8 cellular contexts compared by ENCODE assay signal in the genomic region with DNA sequence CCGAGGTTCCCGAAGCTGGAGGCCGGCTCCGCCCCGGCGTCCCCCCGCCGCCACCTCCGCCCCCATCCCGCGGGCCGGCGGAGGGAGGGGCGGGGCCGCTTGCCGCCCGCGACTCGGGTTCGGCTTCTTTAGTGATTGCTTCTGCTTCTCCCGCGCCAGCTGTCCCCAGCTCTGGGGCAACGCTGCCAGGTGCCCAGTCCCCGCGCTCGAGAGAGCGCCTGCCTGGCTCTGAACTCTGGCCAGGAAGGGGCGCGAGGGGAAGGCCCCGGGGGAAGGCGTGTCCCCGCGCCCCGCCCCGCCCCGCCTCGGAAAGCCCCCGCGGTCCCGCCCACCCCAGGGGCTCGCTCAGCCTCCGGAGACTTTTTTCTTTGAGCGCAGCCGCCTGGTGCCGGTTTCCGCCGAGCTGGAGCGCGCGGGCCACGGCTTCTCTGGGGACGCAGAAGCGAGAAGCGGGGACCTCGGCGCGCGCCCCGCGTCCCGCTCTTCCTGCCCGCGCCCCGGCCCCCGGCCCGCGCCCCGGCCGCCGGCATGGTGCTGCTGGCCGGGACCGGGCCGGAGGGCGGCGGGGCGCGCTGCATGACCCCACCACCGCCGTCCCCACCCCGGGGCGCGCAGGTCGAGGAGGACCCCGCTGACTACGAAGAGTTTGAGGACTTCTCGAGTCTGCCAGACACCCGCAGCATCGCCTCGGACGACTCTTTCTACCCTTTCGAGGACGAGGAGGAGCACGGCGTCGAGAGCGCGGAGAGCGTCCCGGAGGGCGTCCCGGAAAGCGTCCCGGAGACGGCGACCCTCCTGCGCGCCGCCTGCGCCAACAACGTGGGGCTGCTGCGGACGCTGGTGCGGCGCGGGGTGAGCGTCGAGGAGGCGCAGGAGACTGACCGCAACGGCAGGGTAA. TPM values are rescaled to one million over a fixed set of nuclear protein-coding genes. Genes with fewer than 3 reads are reported as not detected.
DNase-seq lines count a peak whose midpoint lies in the region; ATAC-seq and TF ChIP-seq lines count a peak whose summit lies in the region.

Gene ANKRD33B (plus strand): TSS at position 131 of the 898 bp plus-strand sequence. CDS start 398 bp downstream, at position 529.

- H3K9me3 ChIP-seq in DOHH2 (ENCODE audit: control insufficient read depth, insufficient read depth, low read length), result no peaks in the 10 kb centered on the region
- no peaks in the 10 kb centered on the region for H3K9me3 ChIP-seq in SJSA1 (replicated peaks)

- peak within 1 kb of the TSS; percentile 73 for H3K4me2 ChIP-seq in DOHH2 (ENCODE audit: low read length)

- H3K27me3 ChIP-seq in DOHH2 (ENCODE audit: control insufficient read depth, low read length) (peaks cover 71% of the 10 kb centered on the region), SJSA1 (replicated peaks) (no peaks in the 10 kb centered on the region)

- H3K4me1 ChIP-seq in DOHH2 (ENCODE audit: control insufficient read depth, low read length) (peaks cover 60% of the 10 kb centered on the region), SJSA1 (replicated peaks) (peaks cover 61% of the 10 kb centered on the region)

- H3K27ac ChIP-seq in DOHH2 (ENCODE audit: low read depth, low read length) (peak within 1 kb of the TSS; percentile 50), SJSA1 (peak within 1 kb of the TSS; percentile 91)

- ATAC-seq in GM21717 (IDR thresholded peaks at IDR 0.05; ENCODE audit: unreplicated experiment), result peak; percentile 42
- ATAC-seq in Right ventricle myocardium superior (ENCODE audit: poor library complexity), result peak; percentile 74

- no peaks in the 10 kb centered on the region for H3K79me2 ChIP-seq in DOHH2 (ENCODE audit: control insufficient read depth, low read length)

- peak within 1 kb of the TSS; percentile 77 for H3K4me3 ChIP-seq in DOHH2 (ENCODE audit: low read length)
- peak within 1 kb of the TSS; percentile 85 for H3K4me3 ChIP-seq in SJSA1

- intact Hi-C loops in Right ventricle myocardium superior (cut with DNase I), result loop anchor here (5.0 kb wide), 2 partner anchors 43 to 102 kb away; no protein-coding TSS in a partner anchor

- H3F3A ChIP-seq in DOHH2 (ENCODE audit: control insufficient read depth, insufficient read depth), result peaks cover 12% of the 10 kb centered on the region

- H3K36me3 ChIP-seq in DOHH2 (ENCODE audit: control insufficient read depth, low read length) (no peaks in the 10 kb centered on the region), SJSA1 (peaks cover 25% of the 10 kb centered on the region)

- H4K20me1 ChIP-seq in DOHH2 (ENCODE audit: control insufficient read depth, insufficient read depth, low read depth, low read length), result peaks cover 6% of the 10 kb centered on the region

- no peaks in the 10 kb centered on the region for H3K9me2 ChIP-seq in DOHH2 (replicated peaks; ENCODE audit: control insufficient read depth, low read length)

- peak; percentile 63 for DNase-seq in KG1 (lab: John Stamatoyannopoulos, UW)
- DNase-seq in SJSA1 (ENCODE audit: low read depth in 1 of 2, low spot score in 2 of 2), result peak; percentile 88 to 91
- peak; percentile 67 for DNase-seq in activated gamma-delta T cell (lab: John Stamatoyannopoulos, UW)
- peak; percentile 77 for DNase-seq in Right ventricle myocardium superior
- DNase-seq in renal cortical epithelial cell (ENCODE audit: low read depth), result no peak
- DNase-seq in inferior parietal cortex (ENCODE audit: extremely low spot score), result no peak

- TF ChIP-seq CTCF in DOHH2 (IDR thresholded peaks at IDR 0.05; ENCODE audit: low read depth, low read length, poor library complexity, severe bottlenecking), result no peak

RNA-seq across cellular contexts. Expression of gene ANKRD33B, which starts in this region (rescaled TPM):
- 10.2 and 10.3 TPM in 2 replicates for total RNA-seq in SJSA1 (2014; rRNA removed; shearing (Covaris generic))
- total RNA-seq in Right ventricle myocardium superior, result 2.9 TPM
- total RNA-seq in renal cortical epithelial cell, result 8.2 and 32.9 TPM in 2 replicates

Comparison
In these comparisons a context has a peak if more than half of its experiments do, and no peak if none do; other contexts are left out.
1. DNase-seq: peak in KG1 (single experiment), SJSA1 (2 of 2), activated gamma-delta T cell (single experiment) and Right ventricle myocardium superior (single experiment); none in renal cortical epithelial cell (single experiment) and inferior parietal cortex (single experiment).